ENCODE assay signal across 1 cellular context in genomic region chr2:17547737-17548136, GRCh38.
TF ChIP-seq lines count a peak whose summit lies in the region.

No MANE protein-coding gene starts in this region.

TF ChIP-seq in liver, 16 proteins besides CTCF, POLR2A, EP300 and RAD21 (continued from another document):
- TF ChIP-seq, protein P1, sequence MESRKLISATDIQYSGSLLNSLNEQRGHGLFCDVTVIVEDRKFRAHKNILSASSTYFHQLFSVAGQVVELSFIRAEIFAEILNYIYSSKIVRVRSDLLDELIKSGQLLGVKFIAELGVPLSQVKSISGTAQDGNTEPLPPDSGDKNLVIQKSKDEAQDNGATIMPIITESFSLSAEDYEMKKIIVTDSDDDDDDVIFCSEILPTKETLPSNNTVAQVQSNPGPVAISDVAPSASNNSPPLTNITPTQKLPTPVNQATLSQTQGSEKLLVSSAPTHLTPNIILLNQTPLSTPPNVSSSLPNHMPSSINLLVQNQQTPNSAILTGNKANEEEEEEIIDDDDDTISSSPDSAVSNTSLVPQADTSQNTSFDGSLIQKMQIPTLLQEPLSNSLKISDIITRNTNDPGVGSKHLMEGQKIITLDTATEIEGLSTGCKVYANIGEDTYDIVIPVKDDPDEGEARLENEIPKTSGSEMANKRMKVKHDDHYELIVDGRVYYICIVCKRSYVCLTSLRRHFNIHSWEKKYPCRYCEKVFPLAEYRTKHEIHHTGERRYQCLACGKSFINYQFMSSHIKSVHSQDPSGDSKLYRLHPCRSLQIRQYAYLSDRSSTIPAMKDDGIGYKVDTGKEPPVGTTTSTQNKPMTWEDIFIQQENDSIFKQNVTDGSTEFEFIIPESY (IDR thresholded peaks at IDR 0.05): no peak
- no peak for TF ChIP-seq TAF1 (conservative IDR thresholded peaks at IDR 0.05)
